ENCODE assay signal across 9 cellular contexts in genomic region chr6:37207903-37208456, GRCh38. TPM values are rescaled to one million over a fixed set of nuclear protein-coding genes. Genes with fewer than 3 reads are reported as not detected.
DNase-seq lines count a peak whose midpoint lies in the region; ATAC-seq, FAIRE-seq and TF ChIP-seq lines count a peak whose summit lies in the region.
"Had no signal": no experiment of that assay in that cellular context is flagged by ENCODE, and none has a peak within 500 bp of the region (broad histone marks: within the 10 kb centered on the region; RNA-seq: fewer than 3 reads in every experiment).

No MANE protein-coding gene starts in this region.

- no peak overlapping the region for H3K4me2 ChIP-seq in keratinocyte (ENCODE audit: control insufficient read depth, extremely low read depth, insufficient read depth, low read depth, low read length)

- peaks cover 3% of the 10 kb centered on the region; the same call in 1 of the 2 replicates for H3K27me3 Mint-ChIP-seq in WTC11 (ENCODE audit: low read depth)

- H3K9ac ChIP-seq in keratinocyte (ENCODE audit: control insufficient read depth, extremely low read depth, insufficient read depth, low read length) = no peak overlapping the region

- no peaks in the 10 kb centered on the region for H3K9me1 ChIP-seq in keratinocyte (ENCODE audit: control insufficient read depth, extremely low read depth, insufficient read depth, low read length)

- no peaks in the 10 kb centered on the region for H4K20me1 ChIP-seq in keratinocyte (ENCODE audit: control insufficient read depth, extremely low read depth, insufficient read depth, low read length)

- H3K79me2 ChIP-seq in keratinocyte (ENCODE audit: control insufficient read depth, insufficient read depth, low read length) = no peaks in the 10 kb centered on the region

- POLR2A ChIA-PET in WTC11 (lab: Charles Lee) = no interaction called here

- H3K36me3 ChIP-seq in breast epithelium (no peaks in the 10 kb centered on the region), keratinocyte (ENCODE audit: control insufficient read depth in 2 of 2, extremely low read depth in 1 of 2, insufficient read depth in 2 of 2, low read length in 2 of 2) (no peaks in the 10 kb centered on the region)

- H3K36me3 Mint-ChIP-seq in WTC11 = no peaks in the 10 kb centered on the region

- no peak overlapping the region for H3K4me3 Mint-ChIP-seq in WTC11

- ATAC-seq in HG02759 (IDR thresholded peaks at IDR 0.05; ENCODE audit: unreplicated experiment) (peak; percentile 54), WTC11 (peak; percentile 94), HG03457 (IDR thresholded peaks at IDR 0.05; ENCODE audit: unreplicated experiment) (no peak)

- H3K4me3 ChIP-seq in breast epithelium (no peak overlapping the region), keratinocyte (ENCODE audit: control insufficient read depth in 2 of 3, extremely low read depth in 1 of 3, insufficient read depth in 2 of 3, low read depth in 1 of 3, low read length in 3 of 3) (no peak overlapping the region)

- no peak for FAIRE-seq in keratinocyte (lab: Jason Lieb, UNC)
- FAIRE-seq: TTC549 had no signal

- no peak overlapping the region for H2AFZ ChIP-seq in keratinocyte (ENCODE audit: control insufficient read depth, low read length)

- TF ChIP-seq CTCF in WTC11 (IDR thresholded peaks at IDR 0.05) (peak; percentile 70), breast epithelium (IDR thresholded peaks at IDR 0.05) (peak; percentile 34 to 53 (median 49)), keratinocyte (optimal IDR thresholded peaks at IDR 0.05 in 1 of 3, IDR thresholded peaks at IDR 0.05 in 1 of 3, conservative IDR thresholded peaks at IDR 0.05 in 1 of 3; ENCODE audit: extremely low read depth in 1 of 3, insufficient read depth in 2 of 3, low read length in 3 of 3) (peak; percentile 93 to 97 (median 94))

- H3K9me3 Mint-ChIP-seq in WTC11 = no peaks in the 10 kb centered on the region

- intact Hi-C loops in breast epithelium (cut with DNase I; ENCODE audit: low total_unique reads) = loop anchor here (2.0 kb wide), 1 partner anchor 33 kb away; no protein-coding TSS in a partner anchor

- no peak overlapping the region for H3K27ac ChIP-seq in breast epithelium
- no peak overlapping the region for H3K27ac ChIP-seq in keratinocyte (ENCODE audit: control insufficient read depth, insufficient read depth, low read length)

- peak; percentile 29 for DNase-seq in DMS 273 treated with DMSO at 0.1 percent for 48 hours (lab: John Stamatoyannopoulos, UW)
- DNase-seq in NCI-H345 (lab: John Stamatoyannopoulos, UW) = peak; percentile 81
- DNase-seq in WTC11 (ENCODE audit: low spot score) = peak; percentile 97
- DNase-seq in breast epithelium (ENCODE audit: low spot score in 2 of 2) = peak; percentile 61 to 77
- peak; percentile 73 for DNase-seq in keratinocyte (ENCODE audit: low read depth, low spot score)
- DNase-seq in stimulated activated CD4-positive, alpha-beta T cell treated with anti-CD3 and anti-CD28 coated beads, Interleukin-1b, Interleukin-23, amount 100 ng/mL, for 48 hours = peak; percentile 92

- no peak for TF ChIP-seq POLR2A in breast epithelium (IDR thresholded peaks at IDR 0.05)

- H3K27me3 ChIP-seq in breast epithelium = no peaks in the 10 kb centered on the region
- H3K27me3 ChIP-seq in keratinocyte (ENCODE audit: control insufficient read depth, extremely low read depth, insufficient read depth, low read length) = no peaks in the 10 kb centered on the region

- no peaks in the 10 kb centered on the region for H3K4me1 ChIP-seq in breast epithelium
- H3K4me1 ChIP-seq in keratinocyte (ENCODE audit: control insufficient read depth, extremely low read depth, insufficient read depth, low read length) = peaks cover 5% of the 10 kb centered on the region

- dilution Hi-C loops in keratinocyte (cut with MboI; ENCODE audit: extremely low pct_ligation_motif_present, low sequenced_read_pairs) = no loop called here

- H3K4me1 Mint-ChIP-seq in WTC11 = peaks cover 5% of the 10 kb centered on the region; the same call in 1 of the 2 replicates

- CTCF ChIA-PET in WTC11 (lab: Charles Lee) = interaction anchor here (0.6 to 20.2 kb wide), 10 partner anchors 9 to 294 kb away, joined by 3 to 537 read pairs (median 6); partner anchors contain the start of gene PIM1

- H3K9me3 ChIP-seq in breast epithelium (no peaks in the 10 kb centered on the region), keratinocyte (ENCODE audit: control insufficient read depth, low read depth, low read length) (no peaks in the 10 kb centered on the region)

- H3K27ac Mint-ChIP-seq in WTC11 = no peak overlapping the region

TF ChIP-seq in WTC11, 78 proteins besides CTCF, POLR2A, EP300 and RAD21:
- TF ChIP-seq GABPB1 (CRISPR knock-in tag; IDR thresholded peaks at IDR 0.05) (0 out of 2 replicates have a peak, but pooled peaks have one; percentile 51), GTF2I (CRISPR knock-in tag; conservative IDR thresholded peaks at IDR 0.05) (peak; percentile 53; the same call in 1 of the 2 replicates), ZNF232 (CRISPR knock-in tag; IDR thresholded peaks at IDR 0.05) (0 out of 2 replicates have a peak, but pooled peaks have one; percentile 15), ETV6 (CRISPR knock-in tag; IDR thresholded peaks at IDR 0.05) (peak; percentile 42; the same call in 1 of the 2 replicates), PRDM15 (CRISPR knock-in tag; IDR thresholded peaks at IDR 0.05) (no peak)
TF ChIP-seq in WTC11: peak in this region for 4.

RNA-seq across cellular contexts. Expression of gene PIM1, which starts 38.0 kb away (rescaled TPM):
- total RNA-seq in WTC11 (2021) (64.7 to 81.2 TPM (median 78.1 TPM) in 3 replicates), breast epithelium (10 to 100 TPM; 17.4 to 56.0 (median 31.6) TPM)
- polyA plus RNA-seq in keratinocyte = 7.1 to 14.3 TPM (median 10.2 TPM) in 3 replicates
- 21.0 TPM for polyA plus RNA-seq in keratinocyte (2011; ENCODE audit: low read depth)
- polyA plus RNA-seq in keratinocyte (2011; cell fraction: cytosol; rRNA removed) = 6.8 and 8.2 TPM in 2 replicates
- polyA plus RNA-seq in keratinocyte (2011; cell fraction: nucleus; rRNA removed) = 19.0 and 19.2 TPM in 2 replicates
- 7.6 and 139 TPM in 2 replicates for polyA plus RNA-seq in keratinocyte (2012; ENCODE audit: low replicate concordance)
- polyA minus RNA-seq in keratinocyte = 6.4 to 14.5 TPM (median 12.7 TPM) in 3 replicates
- polyA minus RNA-seq in keratinocyte (2011; cell fraction: cytosol; rRNA and poly(A)+ RNA removed) = 10.2 TPM
- polyA minus RNA-seq in keratinocyte (2011; cell fraction: nucleus; rRNA and poly(A)+ RNA removed) = 9.1 and 11.7 TPM in 2 replicates

RNA-seq across cellular contexts. Expression of gene TBC1D22B, which starts 49.6 kb away (rescaled TPM):
- total RNA-seq in WTC11 (2021) = 16.4 to 18.7 TPM (median 16.7 TPM) in 3 replicates
- 10 to 100 TPM in 1 of 3 donors, 1 to 10 TPM in 2; 5.8 to 12.4 (median 8.8) TPM for total RNA-seq in breast epithelium
- 5.3 to 7.3 TPM (median 5.9 TPM) in 3 replicates for polyA plus RNA-seq in keratinocyte
- polyA plus RNA-seq in keratinocyte (2011; ENCODE audit: low read depth) = 6.8 TPM
- polyA plus RNA-seq in keratinocyte (2011; cell fraction: cytosol; rRNA removed) = 7.3 TPM in 2 replicates
- polyA plus RNA-seq in keratinocyte (2011; cell fraction: nucleus; rRNA removed) = 8.6 and 9.5 TPM in 2 replicates
- polyA plus RNA-seq in keratinocyte (2012; ENCODE audit: low replicate concordance) = 6.6 and 10.7 TPM in 2 replicates
- polyA minus RNA-seq in keratinocyte = 5.0 to 6.8 TPM (median 5.0 TPM) in 3 replicates
- 3.1 TPM for polyA minus RNA-seq in keratinocyte (2011; cell fraction: cytosol; rRNA and poly(A)+ RNA removed)
- polyA minus RNA-seq in keratinocyte (2011; cell fraction: nucleus; rRNA and poly(A)+ RNA removed) = 4.9 and 6.2 TPM in 2 replicates

RNA-seq across cellular contexts. Expression of gene TMEM217, which starts 50.0 kb away (rescaled TPM):
- total RNA-seq in WTC11 (2021) (0.55 to 0.99 TPM (median 0.61 TPM) in 3 replicates), breast epithelium (1 to 10 TPM in 1 of 3 donors, under 1 TPM in 1, not detected in 1; 0.66 to 1.0 TPM)
- 0.44 to 0.85 TPM (median 0.80 TPM) in 3 replicates for polyA plus RNA-seq in keratinocyte
- 9.2 TPM for polyA plus RNA-seq in keratinocyte (2011; ENCODE audit: low read depth)
- polyA plus RNA-seq in keratinocyte (2011; cell fraction: cytosol; rRNA removed) = 0.57 and 1.1 TPM in 2 replicates
- 2.0 and 2.9 TPM in 2 replicates for polyA plus RNA-seq in keratinocyte (2011; cell fraction: nucleus; rRNA removed)
- polyA plus RNA-seq in keratinocyte (2012; ENCODE audit: low replicate concordance) = 0.37 and 4.8 TPM in 2 replicates
- 0.36 to 0.63 TPM (median 0.38 TPM) in 3 replicates for polyA minus RNA-seq in keratinocyte
- polyA minus RNA-seq in keratinocyte (2011; cell fraction: cytosol; rRNA and poly(A)+ RNA removed) = 2.7 TPM
- 2.5 and 2.6 TPM in 2 replicates for polyA minus RNA-seq in keratinocyte (2011; cell fraction: nucleus; rRNA and poly(A)+ RNA removed)

Comparison
In these comparisons a context has a peak if more than half of its experiments do, and no peak if none do; other contexts are left out.
1. DNase-seq: peak in every context shown above with its lines; median percentile 97 in WTC11; 92 in stimulated activated CD4-positive, alpha-beta T cell treated with anti-CD3 and anti-CD28 coated beads, Interleukin-1b, Interleukin-23, amount 100 ng/mL, for 48 hours; 81 in NCI-H345; 73 in keratinocyte; 69 in breast epithelium; 29 in DMS 273 treated with DMSO at 0.1 percent for 48 hours.